ENCODE assay signal across 10 cellular contexts in genomic region chr10:86967481-86967941, GRCh38. TPM values are rescaled to one million over a fixed set of nuclear protein-coding genes. Genes with fewer than 3 reads are reported as not detected.
DNase-seq lines count a peak whose midpoint lies in the region; ATAC-seq and TF ChIP-seq lines count a peak whose summit lies in the region.
"Had no signal": no experiment of that assay in that cellular context is flagged by ENCODE, and none has a peak within 500 bp of the region (broad histone marks: within the 10 kb centered on the region; RNA-seq: fewer than 3 reads in every experiment).

No MANE protein-coding gene starts in this region.

- intact Hi-C loops in PC-9 (cut with micrococcal nuclease; ENCODE audit: unreplicated experiment) = no loop called here
- intact Hi-C loops in colonic mucosa (cut with DNase I) = no loop called here
- intact Hi-C loops in lower lobe of right lung (cut with DNase I) = no loop called here
- intact Hi-C loops in thyroid gland (cut with DNase I) = loop anchor here (10.0 kb wide), 1 partner anchor 127 kb away; the partner anchor contains the start of genes GLUD1 and SHLD2
- intact Hi-C loops in body of pancreas (cut with DNase I) = no loop called here

- H3K4me3 ChIP-seq in PC-9 (peak overlapping the region; percentile 81; the same call in 1 of the 2 replicates), colonic mucosa (no peak overlapping the region), lower lobe of right lung (peak overlapping the region; percentile 74), thyroid gland (replicated peaks in 1 of 3) (no peak overlapping the region), body of pancreas (no peak overlapping the region)

- TF ChIP-seq CTCF in PC-9 (conservative IDR thresholded peaks at IDR 0.05) (no peak), colonic mucosa (IDR thresholded peaks at IDR 0.05) (no peak), lower lobe of right lung (IDR thresholded peaks at IDR 0.05) (no peak), thyroid gland (IDR thresholded peaks at IDR 0.05) (no peak), body of pancreas (IDR thresholded peaks at IDR 0.05) (no peak)

- H3K27me3 ChIP-seq in PC-9 (ENCODE audit: insufficient read depth, low read depth) (no peaks in the 10 kb centered on the region), colonic mucosa (no peaks in the 10 kb centered on the region), lower lobe of right lung (ENCODE audit: low read depth) (no peaks in the 10 kb centered on the region), thyroid gland (no peaks in the 10 kb centered on the region), body of pancreas (no peaks in the 10 kb centered on the region)

- H3K9ac ChIP-seq in colonic mucosa (ENCODE audit: low read depth in 2 of 2, low read length in 2 of 2) = peak overlapping the region in 1 of 2 donors; percentile 81

- no peak overlapping the region for H2AFZ ChIP-seq in PC-9

- no peaks in the 10 kb centered on the region for H3K9me2 ChIP-seq in PC-9 (ENCODE audit: insufficient read depth)

- CTCF ChIA-PET in PC-9 (lab: Charles Lee) = interaction anchor here (0.5 kb wide), 1 partner anchor 72 kb away, joined by 4 read pairs; no protein-coding TSS in a partner anchor

- no peak for DNase-seq in PC-9
- peak; percentile 26 for DNase-seq in colonic mucosa
- no peak for DNase-seq in lower lobe of right lung
- no peak for DNase-seq in thyroid gland
- no peak for DNase-seq in CD1c-positive myeloid dendritic cell (ENCODE audit: extremely low spot score)
- DNase-seq in body of pancreas = no peak
- DNase-seq in stimulated activated naive CD4-positive, alpha-beta T cell (lab: John Stamatoyannopoulos, UW) = no peak
- DNase-seq: activated CD4-positive, alpha-beta T cell treated with anti-CD3 and anti-CD28 coated beads, Interleukin-2, amount 10 ng/mL, durations not matched to agents 24 days and 14 days; immature natural killer cell had no signal

- H3K4me1 ChIP-seq in PC-9 (replicated peaks; ENCODE audit: insufficient read depth) (peaks cover 42% of the 10 kb centered on the region), colonic mucosa (peaks cover 9% of the 10 kb centered on the region), lower lobe of right lung (peaks cover 65% of the 10 kb centered on the region), thyroid gland (peaks cover 34 to 59% of the 10 kb centered on the region in 2 donors), body of pancreas (peaks cover 56% of the 10 kb centered on the region)

- H3F3A ChIP-seq in PC-9 (ENCODE audit: insufficient read depth, low read depth) = peaks cover 27% of the 10 kb centered on the region

- H3K27ac ChIP-seq in PC-9 (no peak overlapping the region), colonic mucosa (no peak overlapping the region), lower lobe of right lung (peak overlapping the region; percentile 99), thyroid gland (peak overlapping the region in 2 of 3 donors; percentile 93 to 96), body of pancreas (peak overlapping the region in 2 of 4 donors; percentile 95 to 99)

- H3K79me2 ChIP-seq in PC-9 (ENCODE audit: low read depth) = peaks cover 27% of the 10 kb centered on the region

- H3K36me3 ChIP-seq in PC-9 (ENCODE audit: low read depth) (no peaks in the 10 kb centered on the region), colonic mucosa (no peaks in the 10 kb centered on the region), lower lobe of right lung (no peaks in the 10 kb centered on the region), thyroid gland (no peaks in the 10 kb centered on the region), body of pancreas (replicated peaks in 1 of 2; ENCODE audit: insufficient read depth in 1 of 2, low read depth in 2 of 2) (no peaks in the 10 kb centered on the region)

- H4K20me1 ChIP-seq in PC-9 (ENCODE audit: insufficient read depth) = no peaks in the 10 kb centered on the region

- TF ChIP-seq POLR2A in thyroid gland (IDR thresholded peaks at IDR 0.05) (no peak), body of pancreas (IDR thresholded peaks at IDR 0.05) (no peak)

- POLR2A ChIA-PET in PC-9 (lab: Charles Lee; ENCODE audit: unreplicated experiment) = no interaction called here

- H3K9me3 ChIP-seq in PC-9 (ENCODE audit: insufficient read depth, low read depth) (no peaks in the 10 kb centered on the region), colonic mucosa (no peaks in the 10 kb centered on the region), lower lobe of right lung (no peaks in the 10 kb centered on the region), thyroid gland (no peaks in the 10 kb centered on the region), body of pancreas (no peaks in the 10 kb centered on the region)

- WGBS in thyroid gland, 2 donors = 73 to 93% methylated on average over 3 to 6 of the region's 7 CpGs
- WGBS in body of pancreas, 2 donors = 83 to 88% methylated on average over 4 to 7 of the region's 7 CpGs

- no TSS peak for BruUV-seq in PC-9 (replicated peaks; lab: Mats Ljungman, UMichigan)

- H3K4me2 ChIP-seq in PC-9 = peak overlapping the region; percentile 95

- no peak for ATAC-seq in lower lobe of right lung
- ATAC-seq in body of pancreas = no peak

RNA-seq across cellular contexts. Expression of gene ADIRF, which starts 0.8 kb away (rescaled TPM):
- total RNA-seq in PC-9 (2021) (51.0 and 72.8 TPM in 2 replicates), colonic mucosa (10 to 100 TPM; 41.5 to 91.2 TPM), lower lobe of right lung (158 TPM), thyroid gland (100 to 1,000 TPM in 3 of 4 donors, 10 to 100 TPM in 1; 66.6 to 208 (median 104) TPM), body of pancreas (100 to 1,000 TPM; 113 to 115 TPM)
- total RNA-seq: activated CD4-positive, alpha-beta T cell treated with anti-CD3 and anti-CD28 coated beads, Interleukin-2, amount 10 ng/mL, durations not matched to agents 24 days and 14 days; Daoy had no signal

RNA-seq across cellular contexts. Expression of gene SNCG, which starts 9.1 kb away (rescaled TPM):
- total RNA-seq in PC-9 (2021) = 99.4 and 144 TPM in 2 replicates
- 1 to 10 TPM; 2.6 to 6.6 TPM for total RNA-seq in colonic mucosa
- total RNA-seq in lower lobe of right lung = 25.0 TPM
- total RNA-seq in thyroid gland = 10 to 100 TPM; 11.5 to 40.2 (median 23.1) TPM
- 1 to 10 TPM; 2.6 to 3.0 TPM for total RNA-seq in body of pancreas

RNA-seq across cellular contexts. Expression of gene MMRN2, which starts 10.1 kb away (rescaled TPM):
- 12.1 and 13.4 TPM in 2 replicates for total RNA-seq in PC-9 (2021)
- 1 to 10 TPM; 3.4 to 7.4 TPM for total RNA-seq in colonic mucosa
- total RNA-seq in lower lobe of right lung = 53.1 TPM
- total RNA-seq in thyroid gland = 10 to 100 TPM; 23.0 to 45.1 (median 28.4) TPM
- total RNA-seq in body of pancreas = 10 to 100 TPM; 16.8 to 17.4 TPM
- total RNA-seq: activated CD4-positive, alpha-beta T cell treated with anti-CD3 and anti-CD28 coated beads, Interleukin-2, amount 10 ng/mL, durations not matched to agents 24 days and 14 days had no signal

RNA-seq across cellular contexts. Expression of gene FAM25A, which starts 52.6 kb away (rescaled TPM):
- total RNA-seq in PC-9 (2021) (8.2 and 11.4 TPM in 2 replicates), colonic mucosa (not detected), lower lobe of right lung (not detected), thyroid gland (not detected), body of pancreas (not detected)
- total RNA-seq: activated CD4-positive, alpha-beta T cell treated with anti-CD3 and anti-CD28 coated beads, Interleukin-2, amount 10 ng/mL, durations not matched to agents 24 days and 14 days; Daoy had no signal

Comparison
In these comparisons a context has a peak if more than half of its experiments do, and no peak if none do; other contexts are left out.
1. H3K27ac ChIP-seq: peak in lower lobe of right lung (single experiment) and thyroid gland (2 of 3); none in PC-9 (single experiment) and colonic mucosa (single experiment).
2. H3K4me3 ChIP-seq: peak in PC-9 (single experiment) and lower lobe of right lung (single experiment); none in colonic mucosa (single experiment), thyroid gland (0 of 3) and body of pancreas (0 of 2).